ENCODE assay signal across 8 cellular contexts in the genomic region with DNA sequence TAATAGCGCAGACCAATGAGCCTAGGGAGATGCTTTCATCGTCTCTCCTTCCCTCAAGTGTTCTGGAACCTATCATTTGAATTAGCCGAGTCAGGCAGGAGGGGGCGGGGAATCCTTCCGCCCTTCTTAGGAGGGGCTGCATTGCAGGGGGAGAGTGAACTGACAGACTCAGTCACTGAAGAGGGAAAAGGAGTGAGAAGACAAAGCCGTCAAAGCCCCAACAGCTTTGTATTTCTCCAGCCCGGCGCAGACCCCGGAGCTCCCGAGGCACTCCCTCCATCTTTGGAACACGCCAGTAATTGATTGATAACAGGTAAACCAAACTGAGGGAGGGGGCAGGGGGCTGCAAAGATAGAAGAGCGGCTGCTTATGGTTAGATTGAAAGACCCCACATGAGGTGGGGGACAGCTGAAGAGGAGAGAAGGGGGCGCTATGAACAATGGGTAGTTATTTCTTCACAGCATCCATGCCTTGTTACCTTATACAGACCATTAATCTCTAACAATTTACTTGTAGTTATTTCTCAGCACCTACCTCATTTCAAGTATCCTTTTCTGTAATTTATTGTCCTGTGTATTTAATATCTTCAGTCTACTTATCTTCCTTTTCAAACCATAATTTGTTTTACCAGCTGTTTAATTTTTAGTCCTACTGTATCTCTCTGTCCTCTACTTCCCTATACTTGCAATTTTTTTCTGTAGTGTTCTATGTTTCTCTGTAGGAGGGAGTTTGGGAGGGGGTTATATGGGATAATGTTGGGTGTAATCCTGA. TPM values are rescaled to one million over a fixed set of nuclear protein-coding genes. Genes with fewer than 3 reads are reported as not detected.
DNase-seq lines count a peak whose midpoint lies in the region; ATAC-seq lines count a peak whose summit lies in the region.

A gene with protein sequence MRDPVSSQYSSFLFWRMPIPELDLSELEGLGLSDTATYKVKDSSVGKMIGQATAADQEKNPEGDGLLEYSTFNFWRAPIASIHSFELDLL (plus strand): TSS at position 157 of the 771 bp plus-strand sequence. CDS start 6,828 bp downstream, outside the sequence.

- H3K9me3 Mint-ChIP-seq in immature natural killer cell: no peaks in the 10 kb centered on the region

- H3K36me3 ChIP-seq in SJCRH30 (peaks cover 12% of the 10 kb centered on the region), skeletal muscle tissue (ENCODE audit: control insufficient read depth in 3 of 3, insufficient read depth in 3 of 3, low read length in 3 of 3) (peaks cover 4 to 17% (median 7%) of the 10 kb centered on the region in 3 donors)

- H3K36me3 Mint-ChIP-seq in immature natural killer cell: peaks cover 27 to 29% (median 28%) of the 10 kb centered on the region in 3 donors

- H3K27me3 ChIP-seq in SJCRH30: no peaks in the 10 kb centered on the region
- H3K27me3 ChIP-seq in skeletal muscle tissue (ENCODE audit: control insufficient read depth in 3 of 3, insufficient read depth in 3 of 3, low read length in 3 of 3): no peaks in the 10 kb centered on the region

- peak within 1 kb of the TSS; percentile 93 to 98 (median 96) for H3K4me3 Mint-ChIP-seq in immature natural killer cell

- no peak for ATAC-seq in esophagus mucosa
- no peak for ATAC-seq in HG03354 (IDR thresholded peaks at IDR 0.05; ENCODE audit: poor library complexity, severe bottlenecking, unreplicated experiment)

- H3K4me3 ChIP-seq in SJCRH30 (peak within 1 kb of the TSS; percentile 71), skeletal muscle tissue (ENCODE audit: low read length in 3 of 3) (peak within 1 kb of the TSS; percentile 93 to 98 (median 94))

- peaks cover 19 to 36% (median 32%) of the 10 kb centered on the region in 3 donors for H3K27me3 Mint-ChIP-seq in immature natural killer cell (ENCODE audit: low read depth in 3 of 3)

- H3K27ac Mint-ChIP-seq in immature natural killer cell: peak within 1 kb of the TSS; percentile 93 to 99 (median 99)

- H3K4me1 ChIP-seq in SJCRH30 (peaks cover 5% of the 10 kb centered on the region), skeletal muscle tissue (ENCODE audit: control insufficient read depth in 3 of 3, insufficient read depth in 3 of 3, low read length in 3 of 3) (peaks cover 29 to 40% (median 38%) of the 10 kb centered on the region in 3 donors)

- peak within 1 kb of the TSS; percentile 90 to 96 (median 90) for H3K9ac ChIP-seq in skeletal muscle tissue (ENCODE audit: low read depth in 1 of 3, low read length in 3 of 3)

- H3K27ac ChIP-seq in SJCRH30: peak within 1 kb of the TSS; percentile 74
- peak within 1 kb of the TSS; percentile 93 for H3K27ac ChIP-seq in skeletal muscle tissue (ENCODE audit: low read depth, low read length)

- peaks cover 43 to 47% of the 10 kb centered on the region in 2 donors for H3K4me1 Mint-ChIP-seq in immature natural killer cell

- in situ Hi-C loops in KBM-7 (cut with MboI; ENCODE audit: low pct_unique_long_range_greater_than_20kb, low sequenced_read_pairs): no loop called here

- H3K9me3 ChIP-seq in SJCRH30 (replicated peaks) (no peaks in the 10 kb centered on the region), skeletal muscle tissue (ENCODE audit: control insufficient read depth in 3 of 3, low read length in 3 of 3) (no peaks in the 10 kb centered on the region)

- DNase-seq in D341Med (ENCODE audit: low spot score) (peak; percentile 84), KBM-7 (peak; percentile 61), SJCRH30 (peak; percentile 79 to 84), cerebellum (ENCODE audit: low spot score) (peak; percentile 87), immature natural killer cell (peak in 2 of 3 donors; percentile 12 to 16)

RNA-seq across cellular contexts. Expression of the gene that starts here (rescaled TPM):
- 14.9 and 15.7 TPM in 2 replicates for total RNA-seq in SJCRH30 (2014; rRNA removed; shearing (Covaris generic))
- total RNA-seq in cerebellum (53.8 TPM), skeletal muscle tissue (2.1 TPM), esophagus mucosa (0.80 TPM)
- 1 to 10 TPM; 4.2 to 7.9 (median 6.0) TPM for polyA plus RNA-seq in immature natural killer cell

Comparison
In these comparisons a context has a peak if more than half of its experiments do, and no peak if none do; other contexts are left out.
1. DNase-seq: peak in every context shown above with its lines; median percentile 87 in cerebellum; 84 in D341Med; 82 in SJCRH30; 61 in KBM-7; 14 in immature natural killer cell.